Comparison of ENCODE assay signal across 28 cellular contexts in genomic region chr5:92265804-92266203, GRCh38.
"Had no signal": no experiment of that assay in that cellular context is flagged by ENCODE, and none has a peak within 500 bp of the region (broad histone marks: within the 10 kb centered on the region; RNA-seq: fewer than 3 reads in every experiment).

No MANE protein-coding gene starts in this region.

- H3K4me3 ChIP-seq: colonic mucosa, coronary artery, dorsolateral prefrontal cortex, esophagus muscularis mucosa, esophagus squamous epithelium, gastrocnemius medialis, gastroesophageal sphincter, heart left ventricle, heart right ventricle had no signal

- H3K4me1 ChIP-seq: colonic mucosa, esophagus muscularis mucosa, esophagus squamous epithelium, foreskin keratinocyte, gastrocnemius medialis, gastroesophageal sphincter, heart left ventricle, heart right ventricle had no signal

- H3K9me3 Mint-ChIP-seq: endodermal cell had no signal

- H3K27ac Mint-ChIP-seq: dendritic cell treated with granulocyte-macrophage colony-stimulating factor and Interleukin-4, amounts not matched to agents 40 ng/mL and 50 ng/mL, for 4 days; effector memory CD8-positive, alpha-beta T cell; endodermal cell had no signal

- DNase-seq: colonic mucosa; cortex of kidney; dermis blood vessel endothelial cell; dorsolateral prefrontal cortex; effector CD4-positive, alpha-beta T cell; effector CD8-positive, alpha-beta T cell; effector memory CD4-positive, alpha-beta T cell; effector memory CD8-positive, alpha-beta T cell; endodermal cell; erythroblast; esophagus squamous epithelium; foreskin fibroblast; foreskin keratinocyte; foreskin melanocyte; gastrocnemius medialis; glutamatergic neuron; head of caudate nucleus; heart left ventricle; heart right ventricle had no signal

- H3K9me3 ChIP-seq: colonic mucosa, esophagus muscularis mucosa, esophagus squamous epithelium, gastrocnemius medialis, gastroesophageal sphincter, heart left ventricle, heart right ventricle had no signal

- H3K27me3 ChIP-seq: colonic mucosa, esophagus squamous epithelium, foreskin keratinocyte, gastrocnemius medialis, gastroesophageal sphincter, heart left ventricle, heart right ventricle had no signal

- H3K4me3 Mint-ChIP-seq: dendritic cell treated with granulocyte-macrophage colony-stimulating factor and Interleukin-4, amounts not matched to agents 40 ng/mL and 50 ng/mL, for 4 days; effector memory CD8-positive, alpha-beta T cell; endodermal cell had no signal

- H3K27ac ChIP-seq: colonic mucosa, coronary artery, dorsolateral prefrontal cortex, epithelial cell of prostate, esophagus muscularis mucosa, esophagus squamous epithelium, foreskin keratinocyte, gastrocnemius medialis, gastroesophageal sphincter, heart left ventricle, heart right ventricle had no signal

- H3K36me3 ChIP-seq: colonic mucosa, esophagus muscularis mucosa, esophagus squamous epithelium, gastrocnemius medialis, gastroesophageal sphincter, heart left ventricle, heart right ventricle had no signal

- ATAC-seq: effector memory CD8-positive, alpha-beta T cell; esophagus mucosa; foreskin keratinocyte; gastrocnemius medialis; gastroesophageal sphincter; heart left ventricle; heart right ventricle had no signal

- FAIRE-seq: colon, endometrium, endothelial cell of umbilical vein had no signal
